In the genomic region with DNA sequence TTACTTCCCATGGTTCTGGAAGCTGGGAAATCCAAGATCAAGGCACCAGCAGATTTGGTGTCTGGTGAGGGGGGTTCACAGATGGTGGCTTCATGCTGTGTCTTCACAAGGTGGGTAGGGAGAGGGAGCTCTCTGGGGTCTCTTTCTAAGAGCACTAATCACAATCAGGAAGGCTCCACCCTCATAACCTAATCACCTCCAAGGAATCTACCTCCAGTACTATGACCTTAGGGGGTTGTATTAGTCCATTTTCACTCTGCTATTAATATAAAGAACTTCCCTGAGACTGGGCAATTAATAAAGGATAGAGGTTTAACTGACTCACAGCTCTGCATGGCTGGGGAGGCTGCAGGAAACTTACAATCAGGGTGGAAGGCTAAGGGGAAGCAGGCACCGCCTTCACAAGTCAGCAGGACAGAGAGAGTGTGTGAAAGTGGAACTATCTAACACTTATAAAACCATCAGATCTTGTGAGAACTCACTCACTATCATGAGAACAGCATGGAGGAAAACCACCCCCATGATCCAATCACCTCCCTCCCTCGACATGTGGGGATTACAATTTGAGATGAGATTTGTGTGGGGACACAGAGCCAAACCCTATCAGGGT, we compare ENCODE assay signal across 35 cellular contexts. TPM values are rescaled to one million over a fixed set of nuclear protein-coding genes. Genes with fewer than 3 reads are reported as not detected.
DNase-seq lines count a peak whose midpoint lies in the region; ATAC-seq, FAIRE-seq and TF ChIP-seq lines count a peak whose summit lies in the region.
"Had no signal": no experiment of that assay in that cellular context is flagged by ENCODE, and none has a peak within 500 bp of the region (broad histone marks: within the 10 kb centered on the region; RNA-seq: fewer than 3 reads in every experiment).

No MANE protein-coding gene starts in this region.

- H3K9me3 ChIP-seq in A549 (no peaks in the 10 kb centered on the region), RWPE2 (ENCODE audit: severe bottlenecking) (no peaks in the 10 kb centered on the region), osteoblast (ENCODE audit: low read depth, low read length) (no peaks in the 10 kb centered on the region), BE2C (no peaks in the 10 kb centered on the region)
- H3K9me3 ChIP-seq: BLaER1, esophagus squamous epithelium, heart right ventricle, neutrophil, prostate gland had no signal

- ATAC-seq in A549, result no peak; a peak in 1 of 6 replicates
- 0 out of 3 replicates have a peak, but pooled peaks have one; percentile 21 for ATAC-seq in RWPE2 (ENCODE audit: low read depth)
- peak; percentile 29 for ATAC-seq in left colon
- ATAC-seq: activated T-cell treated with anti-CD3 and anti-CD28 coated beads, Interleukin-2, amount 50 U/mL, for 72 hours; GM12878 had no signal

- peak overlapping the region in 1 of 2 experiments; percentile 14; a peak in 2 of 6 replicates for H3K27ac ChIP-seq in A549
- no peak overlapping the region for H3K27ac ChIP-seq in RWPE2 (ENCODE audit: poor library complexity, severe bottlenecking)
- H3K27ac ChIP-seq in osteoblast (ENCODE audit: low read depth, low read length), result no peak overlapping the region
- no peak overlapping the region for H3K27ac ChIP-seq in dorsolateral prefrontal cortex
- H3K27ac ChIP-seq: BLaER1, coronary artery, esophagus squamous epithelium, HL-60, KMS-11, neutrophil, prostate gland, RWPE1, SK-N-MC had no signal

- no peak for FAIRE-seq in A549 (lab: Jason Lieb, UNC)
- peak; percentile 23 for FAIRE-seq in GM12891 (lab: Jason Lieb, UNC)
- FAIRE-seq: GM12878 had no signal

- DNase-seq in A549 (ENCODE audit: low read depth in 1 of 2, low spot score in 1 of 2) (no peak), GM12891 (ENCODE audit: insufficient read length, low spot score) (no peak), RWPE2 (ENCODE audit: low spot score) (no peak), left colon (no peak), osteoblast (ENCODE audit: insufficient read length, low spot score, missing footprints) (no peak), BE2C (no peak), dorsolateral prefrontal cortex (no peak), RKO (ENCODE audit: low spot score) (no peak)
- DNase-seq: activated CD4-positive, alpha-beta T cell treated with anti-CD3 and anti-CD28 coated beads, Interleukin-2, amount 50 U/mL, for 48 hours; activated CD4-positive, CD25-positive, alpha-beta regulatory T cell treated with anti-CD3 and anti-CD28 coated beads, Interleukin-2, amount 50 U/mL, for 72 hours; activated naive CD4-positive, alpha-beta T cell treated with Interleukin-2 at 50 U/mL for 16 hours; activated T-cell treated with anti-CD3 and anti-CD28 coated beads, Interleukin-2, amount 50 U/mL, for 72 hours; caudate nucleus; DMS153; esophagus squamous epithelium; foreskin melanocyte; H7; heart right ventricle; MM.1S; NCI-H1436; NCI-H226; NCI-H69; stimulated activated CD4-positive, alpha-beta T cell treated with anti-CD3 and anti-CD28 coated beads, Interleukin-15, amount 100 ng/mL, for 24 hours; stimulated activated naive B cell treated with anti-CD40 and anti-IgM and Interleukin-4, amounts not matched to agents 10 μg/mL and 1 μg/mL and 100 μg/mL, for 72 hours; substantia nigra; T-helper 2 cell had no signal

- no peaks in the 10 kb centered on the region for H3K36me3 ChIP-seq in RWPE2 (ENCODE audit: low read depth)
- no peaks in the 10 kb centered on the region for H3K36me3 ChIP-seq in osteoblast (ENCODE audit: insufficient read depth, low read length)
- no peaks in the 10 kb centered on the region for H3K36me3 ChIP-seq in BE2C
- H3K36me3 ChIP-seq: BLaER1, esophagus squamous epithelium, heart right ventricle, neutrophil, prostate gland had no signal

- H3K79me2 ChIP-seq in osteoblast (ENCODE audit: insufficient read depth, low read length), result no peaks in the 10 kb centered on the region

- CTCF ChIA-PET in A549 (lab: Yijun Ruan, JAX), result interaction anchor here (1.1 kb wide), 1 partner anchor 97 kb away, joined by 3 read pairs; no protein-coding TSS in a partner anchor

- POLR2A ChIA-PET in A549 (lab: Yijun Ruan, JAX), result no interaction called here

- WGBS in A549 (ENCODE audit: missing lambda C conversion rate), result 89% methylated on average over 2 of the region's 2 CpGs

- no peak overlapping the region for H2AFZ ChIP-seq in osteoblast (ENCODE audit: low read length)

- no peaks in the 10 kb centered on the region for H3K27me3 ChIP-seq in RWPE2 (ENCODE audit: insufficient read depth, poor library complexity, severe bottlenecking)
- H3K27me3 ChIP-seq in osteoblast (ENCODE audit: insufficient read depth, low read length), result peaks cover 10% of the 10 kb centered on the region
- no peaks in the 10 kb centered on the region for H3K27me3 ChIP-seq in BE2C
- H3K27me3 ChIP-seq in dorsolateral prefrontal cortex, result no peaks in the 10 kb centered on the region
- H3K27me3 ChIP-seq: BLaER1, esophagus squamous epithelium, heart right ventricle, neutrophil had no signal

- no peak for TF ChIP-seq POLR2A in A549 (IDR thresholded peaks at IDR 0.05; ENCODE audit: low read length)
- no peak for TF ChIP-seq POLR2A in GM12891 (IDR thresholded peaks at IDR 0.05; ENCODE audit: low read depth, low read length)

- TF ChIP-seq CTCF in A549 (IDR thresholded peaks at IDR 0.05) (no peak), RWPE2 (IDR thresholded peaks at IDR 0.05; ENCODE audit: poor library complexity, severe bottlenecking) (no peak), osteoblast (IDR thresholded peaks at IDR 0.05; ENCODE audit: extremely low read depth, low read depth, low read length) (no peak), BE2C (IDR thresholded peaks at IDR 0.05; ENCODE audit: low read depth, low read length) (no peak), dorsolateral prefrontal cortex (IDR thresholded peaks at IDR 0.05 in 54 of 56, conservative IDR thresholded peaks at IDR 0.05 in 2 of 56; ENCODE audit: low read depth in 1 of 56, partially characterized antibody in 56 of 56) (no peak)

- no peaks in the 10 kb centered on the region for H4K20me1 ChIP-seq in osteoblast (ENCODE audit: insufficient read depth, low read length)
- H4K20me1 ChIP-seq: BLaER1 had no signal

- no peak overlapping the region for H3K4me3 ChIP-seq in A549
- no peak overlapping the region for H3K4me3 ChIP-seq in RWPE2 (ENCODE audit: severe bottlenecking)
- H3K4me3 ChIP-seq in osteoblast (ENCODE audit: insufficient read depth, low read length), result no peak overlapping the region
- no peak overlapping the region for H3K4me3 ChIP-seq in BE2C (ENCODE audit: low read depth, low read length)
- H3K4me3 ChIP-seq in dorsolateral prefrontal cortex, result no peak overlapping the region
- H3K4me3 ChIP-seq: BLaER1, coronary artery, esophagus squamous epithelium, GM12878, heart right ventricle, prostate gland, SK-N-MC had no signal

- TF ChIP-seq RAD21 in A549 (conservative IDR thresholded peaks at IDR 0.05 in 1 of 2, IDR thresholded peaks at IDR 0.05 in 1 of 2), result no peak

- H3K4me1 ChIP-seq in A549, result peaks cover 63% of the 10 kb centered on the region
- H3K4me1 ChIP-seq in RWPE2 (ENCODE audit: insufficient read depth, poor library complexity, severe bottlenecking), result peaks cover 9% of the 10 kb centered on the region
- H3K4me1 ChIP-seq in osteoblast (ENCODE audit: insufficient read depth, low read length), result no peaks in the 10 kb centered on the region
- no peaks in the 10 kb centered on the region for H3K4me1 ChIP-seq in BE2C
- H3K4me1 ChIP-seq: BLaER1, esophagus squamous epithelium had no signal

- H3K4me2 ChIP-seq in A549 (peak overlapping the region; percentile 15; the same call in 2 of the 3 replicates), osteoblast (ENCODE audit: insufficient read depth, low read length) (no peak overlapping the region)
- H3K4me2 ChIP-seq: BLaER1, KMS-11 had no signal

- TF ChIP-seq EP300 in A549 (IDR thresholded peaks at IDR 0.05), result no peak

- intact Hi-C loops in left colon (cut with DNase I, micrococcal nuclease) (no loop called here), dorsolateral prefrontal cortex (cut with DNase I) (no loop called here)

TF ChIP-seq in A549, 52 proteins besides CTCF, POLR2A, EP300 and RAD21 (continues in another document):
- TF ChIP-seq ZNF302 (CRISPR knock-in tag; IDR thresholded peaks at IDR 0.05), result no peak
- TF ChIP-seq, protein P1, sequence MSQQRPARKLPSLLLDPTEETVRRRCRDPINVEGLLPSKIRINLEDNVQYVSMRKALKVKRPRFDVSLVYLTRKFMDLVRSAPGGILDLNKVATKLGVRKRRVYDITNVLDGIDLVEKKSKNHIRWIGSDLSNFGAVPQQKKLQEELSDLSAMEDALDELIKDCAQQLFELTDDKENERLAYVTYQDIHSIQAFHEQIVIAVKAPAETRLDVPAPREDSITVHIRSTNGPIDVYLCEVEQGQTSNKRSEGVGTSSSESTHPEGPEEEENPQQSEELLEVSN (IDR thresholded peaks at IDR 0.05; ENCODE audit: borderline replicate concordance, low read depth), result no peak

TF ChIP-seq in GM12891, 5 proteins besides CTCF, POLR2A, EP300 and RAD21:
- TF ChIP-seq POU2F2 (IDR thresholded peaks at IDR 0.05; ENCODE audit: low read depth, low read length) (no peak), TAF1 (IDR thresholded peaks at IDR 0.05; ENCODE audit: low read depth, low read length) (no peak), SPI1 (IDR thresholded peaks at IDR 0.05; ENCODE audit: low read depth, low read length) (no peak), POLR2AphosphoS5 (IDR thresholded peaks at IDR 0.05; ENCODE audit: low read depth, low read length) (no peak), PAX5 (IDR thresholded peaks at IDR 0.05; ENCODE audit: insufficient read depth, low read length, severe bottlenecking) (no peak)

RNA-seq across cellular contexts. Expression of a gene that starts 17.6 kb away (rescaled TPM):
- polyA plus RNA-seq in A549 (2011; rRNA removed) (107 and 119 TPM in 2 replicates), A549 (2017; fragmentation: RNase III; extraction: RNeasy Plus Mini Kit Qiagen cat#74134 plus additional on column Dnase treatment) (30.0 to 40.3 TPM (median 35.3 TPM) in 3 replicates)
- polyA plus RNA-seq in A549 (2012; cell fraction: cytosol; rRNA removed), result 46.3 and 54.9 TPM in 2 replicates
- 250 and 339 TPM in 2 replicates for polyA plus RNA-seq in A549 (2012; cell fraction: nucleus; rRNA removed)
- polyA minus RNA-seq in A549 (2011; rRNA and poly(A)+ RNA removed), result 132 and 139 TPM in 2 replicates
- 16.4 TPM for polyA plus RNA-seq in GM12891 (2012; ENCODE audit: low read depth, missing spikeins)
- total RNA-seq in left colon (10 to 100 TPM; 16.1 to 37.3 TPM), osteoblast (13.4 and 13.8 TPM in 2 replicates), dorsolateral prefrontal cortex (10 to 100 TPM; 10.5 to 33.3 (median 21.0) TPM)
- polyA plus RNA-seq in BE2C (2012; ENCODE audit: insufficient read depth, insufficient read length, low read depth), result 14.0 TPM

Comparison
In these comparisons a context has a peak if more than half of its experiments do, and no peak if none do; other contexts are left out.
1. ATAC-seq: peak in RWPE2 (single experiment) and left colon (single experiment); none in A549 (0 of 2).